Comparison of ENCODE assay signal across 1 cellular context in genomic region chr11:2968501-2968900, GRCh38.
TF ChIP-seq lines count a peak whose summit lies in the region.

No MANE protein-coding gene starts in this region.

TF ChIP-seq in WTC11, 78 proteins besides CTCF, POLR2A, EP300 and RAD21:
- TF ChIP-seq NR2C2 (CRISPR knock-in tag; IDR thresholded peaks at IDR 0.05) (no peak), EMX1 (CRISPR knock-in tag; IDR thresholded peaks at IDR 0.05) (no peak), TEAD1 (CRISPR knock-in tag; IDR thresholded peaks at IDR 0.05) (no peak), ZNF416 (CRISPR knock-in tag; IDR thresholded peaks at IDR 0.05) (no peak), AR (CRISPR knock-in tag; IDR thresholded peaks at IDR 0.05) (no peak), ETV6 (CRISPR knock-in tag; IDR thresholded peaks at IDR 0.05) (no peak), ZNF232 (CRISPR knock-in tag; IDR thresholded peaks at IDR 0.05) (no peak), SMAD3 (CRISPR knock-in tag; IDR thresholded peaks at IDR 0.05; ENCODE audit: borderline replicate concordance) (no peak), ZBTB43 (CRISPR knock-in tag; IDR thresholded peaks at IDR 0.05) (no peak), FOXJ3 (CRISPR knock-in tag; IDR thresholded peaks at IDR 0.05; ENCODE audit: borderline replicate concordance) (no peak)
